27 cellular contexts compared by ENCODE assay signal in the genomic region with DNA sequence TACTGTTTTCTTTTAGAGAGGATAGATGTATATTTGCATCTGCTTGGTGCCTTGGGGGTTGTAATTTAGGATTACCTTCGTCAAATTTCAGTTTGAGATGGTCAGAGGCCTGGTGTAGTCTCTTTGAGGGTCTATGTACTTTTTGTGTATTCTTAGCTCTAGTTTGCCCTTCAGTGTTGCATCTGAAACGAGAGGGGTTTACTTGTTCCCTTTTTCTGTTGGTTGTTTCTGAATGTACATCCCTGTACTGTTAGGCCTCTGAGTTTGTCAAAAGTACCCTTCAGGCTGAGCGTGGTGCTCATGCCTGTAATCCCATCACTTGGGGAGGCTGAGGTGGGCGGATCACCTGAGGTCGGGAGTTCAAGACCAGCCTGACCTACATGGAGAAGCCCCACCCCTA.
"Had no signal": no experiment of that assay in that cellular context is flagged by ENCODE, and none has a peak within 500 bp of the region (broad histone marks: within the 10 kb centered on the region; RNA-seq: fewer than 3 reads in every experiment).

No MANE protein-coding gene starts in this region.

- H3K27ac Mint-ChIP-seq: effector memory CD8-positive, alpha-beta T cell had no signal

- H3K4me3 Mint-ChIP-seq: effector memory CD8-positive, alpha-beta T cell; naive thymus-derived CD8-positive, alpha-beta T cell; neural crest cell had no signal

- H3K27me3 Mint-ChIP-seq: effector memory CD8-positive, alpha-beta T cell; naive thymus-derived CD8-positive, alpha-beta T cell; T-helper 17 cell had no signal

- ATAC-seq: effector memory CD8-positive, alpha-beta T cell; gastrocnemius medialis; left lung; lower lobe of right lung; naive thymus-derived CD8-positive, alpha-beta T cell; pancreas; psoas muscle; T-helper 17 cell had no signal

- DNase-seq: activated CD4-positive, alpha-beta T cell treated with anti-CD3 and anti-CD28 coated beads for 1 hour; activated CD8-positive, alpha-beta memory T cell treated with anti-CD3 and anti-CD28 coated beads for 24 hours; activated effector memory CD4-positive, alpha-beta T cell treated with Interleukin-2 at 50 U/mL for 16 hours; activated naive CD4-positive, alpha-beta T cell treated with Interleukin-2 at 50 U/mL for 16 hours; amniotic stem cell; brain microvascular endothelial cell; cortex of kidney; effector memory CD8-positive, alpha-beta T cell; erythroblast; gastrocnemius medialis; glutamatergic neuron; lower lobe of right lung; mesenchymal stem cell; naive thymus-derived CD8-positive, alpha-beta T cell; nucleus accumbens; pancreas; psoas muscle; sigmoid colon; small intestine; stimulated activated CD4-positive, alpha-beta T cell treated with anti-CD3 and anti-CD28 coated beads, Interleukin-4, amount 100 ng/mL, for 4 hours; stimulated activated CD8-positive, alpha-beta memory T cell treated with anti-CD3 and anti-CD28 coated beads, Interleukin-4, amount 100 ng/mL, for 48 hours; stimulated activated naive CD4-positive, alpha-beta T cell; T-helper 17 cell; trophoblast cell had no signal

- H3K4me3 ChIP-seq: gastrocnemius medialis, left lung, lower lobe of right lung, pancreas, psoas muscle, sigmoid colon, thoracic aorta had no signal

- H3K9me3 Mint-ChIP-seq: effector memory CD8-positive, alpha-beta T cell; naive thymus-derived CD8-positive, alpha-beta T cell had no signal
